Comparison of ENCODE assay signal across 9 cellular contexts in the genomic region with DNA sequence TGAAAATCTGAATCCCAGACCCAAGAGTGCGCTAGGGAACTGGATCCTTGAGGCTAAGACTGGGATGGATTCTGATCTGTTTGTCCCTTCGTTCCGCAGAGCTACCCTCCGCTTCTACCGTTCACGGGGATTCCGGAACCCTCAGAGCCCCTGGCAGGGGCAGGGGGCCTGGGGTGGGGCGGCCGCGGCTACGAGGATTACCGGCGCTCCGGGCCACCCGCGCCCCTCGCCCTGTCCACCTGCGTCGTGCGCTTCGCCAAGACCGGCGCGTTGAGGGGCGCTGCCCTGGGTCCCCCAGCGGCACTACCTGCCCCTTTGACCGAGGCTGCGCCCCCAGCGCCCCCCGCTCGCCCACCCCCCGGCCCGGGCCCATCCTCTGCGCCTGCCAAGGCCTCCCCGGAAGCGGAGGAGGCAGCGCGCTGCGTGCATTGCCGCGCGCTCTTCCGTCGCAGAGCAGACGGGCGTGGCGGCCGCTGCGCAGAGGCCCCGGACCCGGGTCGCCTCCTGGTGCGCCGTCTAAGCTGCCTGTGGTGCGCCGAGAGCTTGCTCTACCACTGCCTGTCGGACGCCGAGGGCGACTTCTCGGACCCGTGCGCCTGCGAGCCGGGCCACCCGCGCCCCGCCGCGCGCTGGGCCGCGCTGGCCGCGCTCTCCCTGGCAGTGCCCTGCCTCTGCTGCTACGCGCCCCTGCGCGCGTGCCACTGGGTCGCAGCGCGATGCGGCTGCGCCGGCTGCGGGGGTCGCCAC. TPM values are rescaled to one million over a fixed set of nuclear protein-coding genes. Genes with fewer than 3 reads are reported as not detected.
DNase-seq lines count a peak whose midpoint lies in the region; ATAC-seq and TF ChIP-seq lines count a peak whose summit lies in the region.
"Had no signal": no experiment of that assay in that cellular context is flagged by ENCODE, and none has a peak within 500 bp of the region (broad histone marks: within the 10 kb centered on the region; RNA-seq: fewer than 3 reads in every experiment).

No MANE protein-coding gene starts in this region.

- ATAC-seq in GM19035 (IDR thresholded peaks at IDR 0.05; ENCODE audit: unreplicated experiment) (no peak), right cardiac atrium (no peak)

- H3K9me3 ChIP-seq in right cardiac atrium (ENCODE audit: control insufficient read depth, low read length) = no peaks in the 10 kb centered on the region

- H3K27me3 ChIP-seq in GM06990 (replicated peaks; ENCODE audit: control insufficient read depth, insufficient read depth, low read length) (no peaks in the 10 kb centered on the region; the same call in none of the 2 replicates), brain microvascular endothelial cell (replicated peaks) (no peaks in the 10 kb centered on the region), right cardiac atrium (ENCODE audit: control insufficient read depth, insufficient read depth) (no peaks in the 10 kb centered on the region)

- TF ChIP-seq CTCF in GM06990 (IDR thresholded peaks at IDR 0.05; ENCODE audit: insufficient read depth, low read length, poor library complexity, severe bottlenecking) (no peak), coronary artery (IDR thresholded peaks at IDR 0.05) (no peak), brain microvascular endothelial cell (IDR thresholded peaks at IDR 0.05; ENCODE audit: low read depth, low read length, missing control alignments) (no peak)

- H3K36me3 ChIP-seq in GM06990 (ENCODE audit: control insufficient read depth, insufficient read depth, low read length) = no peaks in the 10 kb centered on the region
- peaks cover 13% of the 10 kb centered on the region for H3K36me3 ChIP-seq in brain microvascular endothelial cell (replicated peaks)

- 6% methylated on average over 88 of the region's 88 CpGs for WGBS in right cardiac atrium

- H3K4me1 ChIP-seq in right cardiac atrium (ENCODE audit: control insufficient read depth, insufficient read depth, low read length) = no peaks in the 10 kb centered on the region

- H3K27ac ChIP-seq in coronary artery = no peak overlapping the region
- H3K27ac ChIP-seq in brain microvascular endothelial cell = no peak overlapping the region
- H3K27ac ChIP-seq in right cardiac atrium (ENCODE audit: low read length) = no peak overlapping the region

- intact Hi-C loops in right cardiac atrium (cut with DNase I) = no loop called here

- peak overlapping the region; percentile 10 for H3K4me3 ChIP-seq in GM06990 (replicated peaks; ENCODE audit: low read depth, low read length)
- H3K4me3 ChIP-seq in coronary artery = peak overlapping the region; percentile 21
- no peak overlapping the region for H3K4me3 ChIP-seq in brain microvascular endothelial cell (ENCODE audit: low read depth, low read length)
- no peak overlapping the region for H3K4me3 ChIP-seq in right cardiac atrium (ENCODE audit: low read length)

- in situ Hi-C loops in brain microvascular endothelial cell (cut with HindIII; ENCODE audit: low pct_ligation_motif_present, low sequenced_read_pairs) = no loop called here

- DNase-seq in GM06990 (ENCODE audit: extremely low read depth, insufficient read length) (peak; percentile 46), coronary artery (ENCODE audit: low spot score) (no peak), NCI-H1694 treated with DMSO at 0.1 percent for 48 hours (lab: John Stamatoyannopoulos, UW) (no peak), brain microvascular endothelial cell (no peak), right cardiac atrium (no peak)
- peak; percentile 39 for DNase-seq in activated CD4-positive, alpha-beta T cell treated with anti-CD3 and anti-CD28 coated beads, Interleukin-2, amount 50 U/mL, for 1 hour
- peak; percentile 43 for DNase-seq in stimulated activated CD4-positive, alpha-beta T cell treated with anti-CD3 and anti-CD28 coated beads, Interleukin-1b, Interleukin-23, amount 100 ng/mL, for 48 hours

RNA-seq across cellular contexts. Expression of gene SPRED3, which starts 7.1 kb away (rescaled TPM):
- total RNA-seq in right cardiac atrium = 1 to 10 TPM in 1 of 4 donors, under 1 TPM in 3; 0.26 to 2.3 (median 0.63) TPM
- 0.27 TPM for polyA plus RNA-seq in right cardiac atrium

RNA-seq across cellular contexts. Expression of gene FAM98C, which starts 7.3 kb away (rescaled TPM):
- total RNA-seq in right cardiac atrium = 10 to 100 TPM; 10.4 to 16.7 (median 13.6) TPM
- 10.3 TPM for polyA plus RNA-seq in right cardiac atrium

RNA-seq across cellular contexts. Expression of gene GGN, which starts 7.7 kb away (rescaled TPM):
- 1 to 10 TPM in 1 of 4 donors, under 1 TPM in 3; 0.09 to 1.3 (median 0.63) TPM for total RNA-seq in right cardiac atrium
- polyA plus RNA-seq in right cardiac atrium = 0.11 TPM

RNA-seq across cellular contexts. Expression of gene PSMD8, which starts 21.2 kb away (rescaled TPM):
- total RNA-seq in right cardiac atrium = 100 to 1,000 TPM; 223 to 311 (median 259) TPM
- 255 TPM for polyA plus RNA-seq in right cardiac atrium

RNA-seq across cellular contexts. Expression of gene RASGRP4, which starts 30.5 kb away (rescaled TPM):
- total RNA-seq in right cardiac atrium = 1 to 10 TPM; 1.3 to 3.2 (median 1.8) TPM
- polyA plus RNA-seq in right cardiac atrium = 0.81 TPM
- total RNA-seq: dermis microvascular lymphatic vessel endothelial cell had no signal

Comparison
In these comparisons a context has a peak if more than half of its experiments do, and no peak if none do; other contexts are left out.
1. DNase-seq: peak in GM06990 (single experiment), activated CD4-positive, alpha-beta T cell treated with anti-CD3 and anti-CD28 coated beads, Interleukin-2, amount 50 U/mL, for 1 hour (single experiment) and stimulated activated CD4-positive, alpha-beta T cell treated with anti-CD3 and anti-CD28 coated beads, Interleukin-1b, Interleukin-23, amount 100 ng/mL, for 48 hours (single experiment); none in coronary artery (single experiment), NCI-H1694 treated with DMSO at 0.1 percent for 48 hours (single experiment), brain microvascular endothelial cell (single experiment) and right cardiac atrium (0 of 3).
2. H3K4me3 ChIP-seq: peak in GM06990 (single experiment) and coronary artery (single experiment); none in brain microvascular endothelial cell (single experiment) and right cardiac atrium (single experiment).